Comparison of ENCODE assay signal across 8 cellular contexts in genomic region chr22:40178417-40179409, GRCh38. TPM values are rescaled to one million over a fixed set of nuclear protein-coding genes. Genes with fewer than 3 reads are reported as not detected.
DNase-seq lines count a peak whose midpoint lies in the region; ATAC-seq and TF ChIP-seq lines count a peak whose summit lies in the region.

No MANE protein-coding gene starts in this region.

- H3K27ac ChIP-seq in BLaER1 treated with 17β-estradiol and CSF1 and Interleukin-3, amounts not matched to agents 10 nM and 100 nM, result peak overlapping the region; percentile 76 to 95 (median 92)
- H3K27ac ChIP-seq in body of pancreas, result peak overlapping the region; percentile 40 to 87 (median 78)

- TF ChIP-seq CTCF in HFF-Myc (IDR thresholded peaks at IDR 0.05; ENCODE audit: low read depth, low read length, missing control alignments) (no peak), body of pancreas (IDR thresholded peaks at IDR 0.05) (no peak)

- no peaks in the 10 kb centered on the region for H3K9me3 ChIP-seq in BLaER1 treated with 17β-estradiol and CSF1 and Interleukin-3, amounts not matched to agents 10 nM and 100 nM (replicated peaks in 1 of 11)
- H3K9me3 ChIP-seq in body of pancreas, result no peaks in the 10 kb centered on the region

- no peaks in the 10 kb centered on the region for H3K27me3 ChIP-seq in BLaER1 treated with 17β-estradiol and CSF1 and Interleukin-3, amounts not matched to agents 10 nM and 100 nM
- H3K27me3 ChIP-seq in body of pancreas, result no peaks in the 10 kb centered on the region

- peaks cover 0 to 48% (median 26%) of the 10 kb centered on the region in 11 experiments; a peak in 10 of 22 replicates for H4K20me1 ChIP-seq in BLaER1 treated with 17β-estradiol and CSF1 and Interleukin-3, amounts not matched to agents 10 nM and 100 nM

- H3K4me1 ChIP-seq in BLaER1 treated with 17β-estradiol and CSF1 and Interleukin-3, amounts not matched to agents 10 nM and 100 nM, result peaks cover 55 to 68% (median 64%) of the 10 kb centered on the region in 10 experiments
- H3K4me1 ChIP-seq in body of pancreas, result peaks cover 62% of the 10 kb centered on the region

- peak overlapping the region; percentile 73 to 81 (median 76) for H3K4me3 ChIP-seq in BLaER1 treated with 17β-estradiol and CSF1 and Interleukin-3, amounts not matched to agents 10 nM and 100 nM
- peak overlapping the region; percentile 62 for H3K4me3 ChIP-seq in HFF-Myc (replicated peaks; ENCODE audit: low read depth, low read length)
- peak overlapping the region; percentile 58 to 62 for H3K4me3 ChIP-seq in body of pancreas
- peak overlapping the region; percentile 73 for H3K4me3 ChIP-seq in skeletal muscle cell (ENCODE audit: low read depth, low read length)

- H3K36me3 ChIP-seq in BLaER1 treated with 17β-estradiol and CSF1 and Interleukin-3, amounts not matched to agents 10 nM and 100 nM, result peaks cover 0 to 5% (median 0%) of the 10 kb centered on the region in 11 experiments; a peak in 1 of 22 replicates
- no peaks in the 10 kb centered on the region for H3K36me3 ChIP-seq in body of pancreas (replicated peaks in 1 of 2; ENCODE audit: insufficient read depth in 1 of 2, low read depth in 2 of 2)

- DNase-seq in HFF-Myc (ENCODE audit: extremely low read depth, low read depth), result no peak
- peak; percentile 47 for DNase-seq in RPMI7951 (ENCODE audit: low read depth)
- peak in 2 of 4 donors; percentile 40 to 56 for DNase-seq in body of pancreas
- peak; percentile 38 for DNase-seq in iPS-NIHi11 (ENCODE audit: low spot score)
- no peak for DNase-seq in skeletal muscle cell (ENCODE audit: low read depth)
- no peak for DNase-seq in A172 (ENCODE audit: low spot score)
- no peak for DNase-seq in NCI-H187 treated with DMSO at 0.1 percent for 48 hours (lab: John Stamatoyannopoulos, UW)

- 1 to 2% methylated on average over 17 of the region's 17 CpGs for WGBS in body of pancreas, 2 donors

- intact Hi-C loops in body of pancreas (cut with DNase I), result no loop called here

- peak; percentile 17 for ATAC-seq in body of pancreas

- TF ChIP-seq POLR2A in body of pancreas (IDR thresholded peaks at IDR 0.05), result no peak

- peak overlapping the region; percentile 83 to 95 (median 88) for H3K9ac ChIP-seq in BLaER1 treated with 17β-estradiol and CSF1 and Interleukin-3, amounts not matched to agents 10 nM and 100 nM

- H3K4me2 ChIP-seq in BLaER1 treated with 17β-estradiol and CSF1 and Interleukin-3, amounts not matched to agents 10 nM and 100 nM, result peak overlapping the region; percentile 79 to 95 (median 91)

RNA-seq across cellular contexts. Expression of gene TNRC6B, which starts 1.0 kb away (rescaled TPM):
- 9.5 and 14.4 TPM in 2 replicates for total RNA-seq in RPMI7951 (2014; rRNA removed; shearing (Covaris generic))
- 10 to 100 TPM; 25.2 to 39.9 TPM for total RNA-seq in body of pancreas
- 13.8 and 14.4 TPM in 2 replicates for total RNA-seq in A172 (2014; rRNA removed; shearing (Covaris generic))

Comparison
In these comparisons a context has a peak if more than half of its experiments do, and no peak if none do; other contexts are left out.
1. DNase-seq: peak in RPMI7951 (single experiment) and iPS-NIHi11 (single experiment); none in HFF-Myc (single experiment), skeletal muscle cell (single experiment), A172 (single experiment) and NCI-H187 treated with DMSO at 0.1 percent for 48 hours (single experiment).
2. Peak in every context shown above with its lines, with median percentiles within 50 percentile points of each other: H3K4me3 ChIP-seq.